8 cellular contexts compared by ENCODE assay signal in the genomic region with DNA sequence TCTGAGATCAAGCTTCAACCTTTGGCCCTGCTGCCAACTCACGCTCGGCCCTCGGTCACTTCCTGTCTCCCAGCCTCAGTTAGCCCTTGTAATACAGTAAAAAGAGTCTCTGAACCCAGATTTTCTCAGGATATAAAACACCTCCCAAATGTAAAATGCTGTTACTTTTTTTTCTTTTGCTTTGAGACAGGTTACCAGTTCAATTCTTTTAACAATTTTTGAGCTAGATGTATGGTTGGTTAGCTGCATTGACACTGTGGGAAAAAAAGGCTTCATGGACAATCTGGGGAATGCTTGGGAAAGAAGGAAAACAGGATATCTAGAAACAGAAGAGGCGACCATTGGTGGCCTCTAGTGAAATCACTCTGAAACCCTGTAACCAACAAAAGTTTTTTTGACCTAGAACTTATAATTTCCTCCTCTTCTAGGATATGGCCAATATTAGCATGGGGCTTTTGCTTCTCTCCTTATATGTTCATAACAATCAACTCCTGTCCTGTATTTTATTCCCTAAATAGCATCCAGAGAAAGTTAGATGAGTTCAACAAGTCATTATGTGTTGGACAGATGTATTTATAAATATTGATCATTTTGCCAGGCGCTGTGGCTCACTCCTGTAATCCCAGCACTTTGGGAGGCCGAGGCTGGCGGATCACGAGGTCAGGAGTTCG. TPM values are rescaled to one million over a fixed set of nuclear protein-coding genes. Genes with fewer than 3 reads are reported as not detected.
DNase-seq lines count a peak whose midpoint lies in the region; ATAC-seq and TF ChIP-seq lines count a peak whose summit lies in the region.

No MANE protein-coding gene starts in this region.

- H3K9ac ChIP-seq in DND-41 (ENCODE audit: low read depth, low read length): peak overlapping the region; percentile 94
- H3K9ac ChIP-seq in NT2/D1 (ENCODE audit: insufficient read length, low read depth): peak overlapping the region; percentile 99

- H3K4me3 Mint-ChIP-seq in endothelial cell (ENCODE audit: unreplicated experiment): peak overlapping the region; percentile 96

- ATAC-seq in DND-41 (ENCODE audit: insufficient read depth, low read depth): no peak

- intact Hi-C loops in ovary (cut with DNase I): no loop called here

- DNase-seq in DND-41: no peak
- no peak for DNase-seq in NT2/D1 (ENCODE audit: low read depth, low spot score)
- no peak for DNase-seq in endothelial cell (ENCODE audit: low spot score)
- DNase-seq in ovary: no peak
- DNase-seq in SIG-M5 (lab: John Stamatoyannopoulos, UW): no peak
- DNase-seq in amniotic stem cell (lab: John Stamatoyannopoulos, UW): no peak
- no peak for DNase-seq in NCI-H1417 treated with DMSO at 0.1 percent for 48 hours (lab: John Stamatoyannopoulos, UW)
- no peak for DNase-seq in activated effector memory CD4-positive, alpha-beta T cell treated with Interleukin-2 at 50 U/mL for 16 hours

- H3K9me3 Mint-ChIP-seq in endothelial cell (ENCODE audit: unreplicated experiment): no peaks in the 10 kb centered on the region

- H3K27me3 ChIP-seq in DND-41 (ENCODE audit: insufficient read depth, low read length, poor library complexity): no peaks in the 10 kb centered on the region
- no peaks in the 10 kb centered on the region for H3K27me3 ChIP-seq in NT2/D1 (ENCODE audit: insufficient read depth, insufficient read length)
- no peaks in the 10 kb centered on the region for H3K27me3 ChIP-seq in ovary

- peak overlapping the region; percentile 80 for H2AFZ ChIP-seq in DND-41 (ENCODE audit: low read depth, low read length)

- H3K4me1 Mint-ChIP-seq in endothelial cell (ENCODE audit: unreplicated experiment): peaks cover 19% of the 10 kb centered on the region

- peaks cover 7% of the 10 kb centered on the region for H3K36me3 ChIP-seq in DND-41 (ENCODE audit: insufficient read depth, low read length)
- peaks cover 14% of the 10 kb centered on the region for H3K36me3 ChIP-seq in NT2/D1 (ENCODE audit: insufficient read depth, insufficient read length, low read length)
- H3K36me3 ChIP-seq in ovary: no peaks in the 10 kb centered on the region

- H3K4me3 ChIP-seq in DND-41 (ENCODE audit: low read depth in 1 of 2, low read length in 2 of 2) (peak overlapping the region; percentile 60 to 76; a peak in 3 of 4 replicates), NT2/D1 (ENCODE audit: insufficient read length, low read depth) (peak overlapping the region; percentile 92), ovary (peak overlapping the region; percentile 97)

- H3K27ac Mint-ChIP-seq in endothelial cell (ENCODE audit: unreplicated experiment): peak overlapping the region; percentile 94

- peaks cover 67% of the 10 kb centered on the region for H3K79me2 ChIP-seq in DND-41 (ENCODE audit: insufficient read depth, low read length)

- H3K4me1 ChIP-seq in DND-41 (ENCODE audit: insufficient read depth, low read length) (peaks cover 45% of the 10 kb centered on the region), NT2/D1 (ENCODE audit: insufficient read depth, insufficient read length) (peaks cover 7% of the 10 kb centered on the region), ovary (ENCODE audit: insufficient read depth) (peaks cover 2% of the 10 kb centered on the region)

- WGBS in ovary, 3 donors: 48 to 55% (median 54%) methylated on average over 9 of the region's 9 CpGs

- no peak for TF ChIP-seq EP300 in ovary (IDR thresholded peaks at IDR 0.05)

- H3K9me3 ChIP-seq in DND-41 (ENCODE audit: insufficient read depth, low read length, severe bottlenecking) (no peaks in the 10 kb centered on the region), NT2/D1 (ENCODE audit: insufficient read depth, low read length) (no peaks in the 10 kb centered on the region), ovary (no peaks in the 10 kb centered on the region)

- TF ChIP-seq POLR2A in ovary (IDR thresholded peaks at IDR 0.05): no peak

- peaks cover 12% of the 10 kb centered on the region; the same call in 1 of the 2 replicates for H4K20me1 ChIP-seq in DND-41 (ENCODE audit: insufficient read depth, low read length)

- H3K4me2 ChIP-seq in DND-41 (ENCODE audit: insufficient read depth, low read length): peak overlapping the region; percentile 80

- H3K36me3 Mint-ChIP-seq in endothelial cell (ENCODE audit: low read depth, unreplicated experiment): peaks cover 5% of the 10 kb centered on the region

- H3K27me3 Mint-ChIP-seq in endothelial cell (ENCODE audit: unreplicated experiment): peaks cover 3% of the 10 kb centered on the region

- TF ChIP-seq CTCF in DND-41 (IDR thresholded peaks at IDR 0.05; ENCODE audit: borderline replicate concordance, extremely low read depth, low read length, poor library complexity, severe bottlenecking) (no peak), endothelial cell (IDR thresholded peaks at IDR 0.05; ENCODE audit: unreplicated experiment) (no peak), ovary (IDR thresholded peaks at IDR 0.05) (no peak)

- H3K27ac ChIP-seq in DND-41 (ENCODE audit: low read length): peak overlapping the region; percentile 78
- peak overlapping the region in 1 of 2 donors; percentile 98 for H3K27ac ChIP-seq in ovary

RNA-seq across cellular contexts. Expression of a gene that starts 1.3 kb away (rescaled TPM):
- total RNA-seq in endothelial cell (ENCODE audit: unreplicated experiment) (53.4 TPM), ovary (10 to 100 TPM; 52.2 to 71.5 (median 64.1) TPM)
- polyA plus RNA-seq in ovary: 100 to 1,000 TPM in 1 of 2 donors, 10 to 100 TPM in 1; 38.8 to 109 TPM

RNA-seq across cellular contexts. Expression of a gene that starts 21.0 kb away (rescaled TPM):
- total RNA-seq in endothelial cell (ENCODE audit: unreplicated experiment): 12.1 TPM
- total RNA-seq in ovary: 1 to 10 TPM in 4 of 7 donors, under 1 TPM in 3; 0.60 to 2.3 (median 1.0) TPM
- 1 to 10 TPM in 1 of 2 donors, under 1 TPM in 1; 0.64 to 1.8 TPM for polyA plus RNA-seq in ovary
